In genomic region chr6:161503570-161503969, GRCh38 we compare ENCODE assay signal across 4 cellular contexts.
"Had no signal": no experiment of that assay in that cellular context is flagged by ENCODE, and none has a peak within 500 bp of the region (broad histone marks: within the 10 kb centered on the region; RNA-seq: fewer than 3 reads in every experiment).

No MANE protein-coding gene starts in this region.

- H3K27ac Mint-ChIP-seq: H9 had no signal

- DNase-seq: GM23248, H9, HCEC 1CT, IMR-90 had no signal

- H2AFZ ChIP-seq: GM23248 had no signal

- H3K9ac ChIP-seq: GM23248 had no signal

- H3K4me3 Mint-ChIP-seq: H9 had no signal

- H3K4me3 ChIP-seq: GM23248 had no signal

- H3K27ac ChIP-seq: GM23248 had no signal

- H3K9me3 Mint-ChIP-seq: H9 had no signal
